ENCODE assay signal across 8 cellular contexts in the genomic region with DNA sequence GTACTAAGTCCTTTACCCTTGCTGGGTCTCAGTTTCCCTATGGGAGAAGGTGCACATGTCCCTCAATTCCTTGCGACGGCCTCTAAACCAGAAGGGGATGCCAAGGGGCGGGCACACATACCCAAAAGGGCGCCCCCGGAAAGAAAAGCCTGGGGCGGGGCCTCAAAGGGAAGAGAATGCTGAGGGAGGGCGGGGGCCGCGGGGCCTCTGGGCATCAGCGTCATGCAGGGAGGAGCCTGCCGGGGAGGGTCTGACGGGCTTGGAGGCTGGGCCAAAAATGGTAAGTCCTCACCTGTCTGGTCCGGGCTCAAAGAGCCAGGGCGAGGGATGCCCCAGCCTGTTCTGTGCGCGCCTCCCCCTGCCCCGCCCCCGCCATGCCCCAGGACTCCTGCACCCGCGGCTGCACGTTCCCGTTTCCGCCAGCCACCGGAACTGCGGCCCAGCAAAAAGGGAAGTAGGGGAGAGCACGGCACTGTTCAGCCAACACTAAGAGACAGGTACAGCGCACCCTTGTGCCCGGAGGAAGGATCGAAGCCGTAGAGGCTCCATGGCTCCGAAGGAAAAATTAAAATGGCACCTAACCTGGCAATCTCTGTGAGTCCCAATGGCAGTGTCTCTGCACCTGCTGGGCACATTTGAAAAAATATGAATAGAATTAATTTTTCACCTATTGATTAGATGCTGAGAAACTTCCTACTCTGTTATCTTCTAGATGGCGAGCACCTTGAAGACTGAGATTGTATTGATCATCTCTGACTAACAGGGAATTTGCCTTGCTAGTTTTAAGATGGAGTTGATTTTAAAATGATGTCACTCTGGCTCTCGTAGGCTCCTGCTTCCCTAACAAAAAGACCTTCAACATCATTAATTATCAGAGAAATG. TPM values are rescaled to one million over a fixed set of nuclear protein-coding genes. Genes with fewer than 3 reads are reported as not detected.
DNase-seq lines count a peak whose midpoint lies in the region; ATAC-seq and TF ChIP-seq lines count a peak whose summit lies in the region.

A gene (minus strand): TSS at position 434 of the 882 bp plus-strand sequence. CDS start 14,976 bp downstream, outside the sequence.

- H3K27ac ChIP-seq in left ventricle myocardium inferior (replicated peaks): peak within 1 kb of the TSS; percentile 98
- peak within 1 kb of the TSS; percentile 29 for H3K27ac ChIP-seq in urinary bladder (ENCODE audit: low read depth)

- DNase-seq in GM13976 (ENCODE audit: low spot score) (peak; percentile 92), NCI-H1436 (lab: John Stamatoyannopoulos, UW) (peak; percentile 91), SW480 (ENCODE audit: low spot score) (peak; percentile 98), amniotic epithelial cell (ENCODE audit: low read depth) (peak; percentile 94), left ventricle myocardium inferior (peak; percentile 96), progenitor cell of endocrine pancreas (ENCODE audit: low spot score, unreplicated experiment) (peak; percentile 85)

- 4% methylated on average over 33 of the region's 33 CpGs for WGBS in urinary bladder

- H3K36me3 ChIP-seq in left ventricle myocardium inferior: no peaks in the 10 kb centered on the region
- H3K36me3 ChIP-seq in urinary bladder (ENCODE audit: insufficient read depth): no peaks in the 10 kb centered on the region

- H3K9me3 Mint-ChIP-seq in progenitor cell of endocrine pancreas (ENCODE audit: low read depth): peaks cover 6% of the 10 kb centered on the region

- in situ Hi-C loops in GM13976 (cut with MboI; ENCODE audit: low sequenced_read_pairs, unreplicated experiment): no loop called here

- H3K27me3 ChIP-seq in left ventricle myocardium inferior (ENCODE audit: low read depth): no peaks in the 10 kb centered on the region

- peaks cover 5% of the 10 kb centered on the region for H3K36me3 Mint-ChIP-seq in progenitor cell of endocrine pancreas (ENCODE audit: insufficient read depth)

- ATAC-seq in HG02852 (IDR thresholded peaks at IDR 0.05; ENCODE audit: unreplicated experiment): peak; percentile 98

- H3K4me1 ChIP-seq in left ventricle myocardium inferior: peaks cover 41% of the 10 kb centered on the region
- H3K4me1 ChIP-seq in urinary bladder (ENCODE audit: insufficient read depth): no peaks in the 10 kb centered on the region

- no peaks in the 10 kb centered on the region for H3K9me3 ChIP-seq in left ventricle myocardium inferior (replicated peaks)

- H3K27ac Mint-ChIP-seq in progenitor cell of endocrine pancreas: peak within 1 kb of the TSS; percentile 96

- no peaks in the 10 kb centered on the region for H3K27me3 Mint-ChIP-seq in progenitor cell of endocrine pancreas

- H3K4me3 Mint-ChIP-seq in progenitor cell of endocrine pancreas (ENCODE audit: low read depth): peak within 1 kb of the TSS; percentile 89

- intact Hi-C loops in left ventricle myocardium inferior (cut with micrococcal nuclease): no loop called here

- H3K4me3 ChIP-seq in left ventricle myocardium inferior (peak within 1 kb of the TSS; percentile 79), urinary bladder (ENCODE audit: low read depth, low read length) (peak within 1 kb of the TSS; percentile 62)

- TF ChIP-seq CTCF in GM13976 (IDR thresholded peaks at IDR 0.05; ENCODE audit: borderline replicate concordance, control extremely low read depth, extremely low read depth, insufficient read depth, missing control alignments) (peak; percentile 89), left ventricle myocardium inferior (IDR thresholded peaks at IDR 0.05; ENCODE audit: borderline replicate concordance) (peak; percentile 85), progenitor cell of endocrine pancreas (IDR thresholded peaks at IDR 0.05; ENCODE audit: unreplicated experiment) (peak; percentile 74)

- peaks cover 18% of the 10 kb centered on the region for H3K4me1 Mint-ChIP-seq in progenitor cell of endocrine pancreas (ENCODE audit: low read depth)

RNA-seq across cellular contexts. Expression of the gene that starts here (rescaled TPM):
- total RNA-seq in left ventricle myocardium inferior (5.5 TPM), progenitor cell of endocrine pancreas (11.7 and 11.8 TPM in 2 replicates), urinary bladder (16.7 TPM)
- polyA plus RNA-seq in urinary bladder: 7.9 TPM

Comparison
In these comparisons a context has a peak if more than half of its experiments do, and no peak if none do; other contexts are left out.
1. Peak in every context shown above with its lines: DNase-seq, ATAC-seq, H3K4me3 ChIP-seq and H3K27ac ChIP-seq.